In genomic region chr6:157954150-157955117, GRCh38 we compare ENCODE assay signal across 1 cellular context.
TF ChIP-seq lines count a peak whose summit lies in the region.

No MANE protein-coding gene starts in this region.

TF ChIP-seq in K562, 482 proteins besides CTCF, POLR2A, EP300 and RAD21 (continued from another document and continues in another):
- TF ChIP-seq ZNF518B (CRISPR knock-in tag; IDR thresholded peaks at IDR 0.05) (no peak), HES1 (IDR thresholded peaks at IDR 0.05; ENCODE audit: low read depth) (no peak), BCOR (IDR thresholded peaks at IDR 0.05) (no peak), CREM (IDR thresholded peaks at IDR 0.05; ENCODE audit: low read depth) (0 out of 2 replicates have a peak, but pooled peaks have one; percentile 2), ZBTB2 (IDR thresholded peaks at IDR 0.05) (no peak), SMARCC2 (IDR thresholded peaks at IDR 0.05; ENCODE audit: low read depth) (no peak), ARHGAP35 (IDR thresholded peaks at IDR 0.05; ENCODE audit: partially characterized antibody) (no peak), SMARCE1 (IDR thresholded peaks at IDR 0.05) (no peak), ZNF655 (CRISPR knock-in tag; IDR thresholded peaks at IDR 0.05) (no peak), L3MBTL2 (IDR thresholded peaks at IDR 0.05) (0 out of 2 replicates have a peak, but pooled peaks have one; percentile 24), ZBTB33 (CRISPR knock-in tag; IDR thresholded peaks at IDR 0.05) (0 out of 2 replicates have a peak, but pooled peaks have one; percentile 33), TCF3 (CRISPR knock-in tag; IDR thresholded peaks at IDR 0.05) (no peak), CXXC5 (CRISPR knock-in tag; IDR thresholded peaks at IDR 0.05) (peak; percentile 25; the same call in 1 of the 2 replicates), RCOR1 (IDR thresholded peaks at IDR 0.05; ENCODE audit: borderline replicate concordance in 1 of 2, low read depth in 2 of 2, low read length in 2 of 2) (no peak), TFE3 (CRISPR knock-in tag; IDR thresholded peaks at IDR 0.05) (peak; percentile 21; the same call in 1 of the 2 replicates), BRD4 (IDR thresholded peaks at IDR 0.05) (no peak), YBX1 (IDR thresholded peaks at IDR 0.05) (no peak), NRF1 (conservative IDR thresholded peaks at IDR 0.05 in 1 of 2, IDR thresholded peaks at IDR 0.05 in 1 of 2) (0 out of 4 replicates have a peak, but pooled peaks of 1 of the 2 experiments have one; percentile 13), E2F4 (CRISPR knock-in tag; IDR thresholded peaks at IDR 0.05; ENCODE audit: low read depth) (no peak), DPF2 (IDR thresholded peaks at IDR 0.05) (no peak), ZNF696 (CRISPR knock-in tag; conservative IDR thresholded peaks at IDR 0.05) (no peak), ZNF318 (IDR thresholded peaks at IDR 0.05; ENCODE audit: borderline replicate concordance in 1 of 2, low read depth in 1 of 2) (no peak), FOXJ3 (CRISPR knock-in tag; IDR thresholded peaks at IDR 0.05) (no peak), ZEB2 (IDR thresholded peaks at IDR 0.05) (peak; percentile 35; the same call in 1 of the 2 replicates), GMEB1 (CRISPR knock-in tag; IDR thresholded peaks at IDR 0.05) (no peak), NFIX (CRISPR knock-in tag; IDR thresholded peaks at IDR 0.05; ENCODE audit: low read depth) (no peak), ZFP36 (IDR thresholded peaks at IDR 0.05; ENCODE audit: low read depth, low read length, partially characterized antibody) (peak; percentile 86), MTF1 (CRISPR knock-in tag; IDR thresholded peaks at IDR 0.05; ENCODE audit: borderline replicate concordance) (no peak), EZH2 (IDR thresholded peaks at IDR 0.05; ENCODE audit: borderline replicate concordance, low read depth, low read length) (no peak), SPI1 (IDR thresholded peaks at IDR 0.05; ENCODE audit: borderline replicate concordance, low read depth, low read length) (peak; percentile 60; the same call in 1 of the 2 replicates), SIRT6 (IDR thresholded peaks at IDR 0.05; ENCODE audit: low read depth, low read length) (no peak), GATAD2B (IDR thresholded peaks at IDR 0.05; ENCODE audit: borderline replicate concordance) (no peak), MYC (IDR thresholded peaks at IDR 0.05; ENCODE audit: low read depth, low read length) (peak; percentile 29; the same call in 1 of the 2 replicates), MYC (CRISPR knock-in tag; IDR thresholded peaks at IDR 0.05; ENCODE audit: borderline replicate concordance, low read depth) (no peak), HNRNPLL (IDR thresholded peaks at IDR 0.05; ENCODE audit: low read depth, low read length, poor library complexity, severe bottlenecking) (peak; percentile 21), USF1 (CRISPR knock-in tag; IDR thresholded peaks at IDR 0.05) (peak; percentile 24; the same call in 1 of the 2 replicates)
